Comparison of ENCODE assay signal across 22 cellular contexts in the genomic region with DNA sequence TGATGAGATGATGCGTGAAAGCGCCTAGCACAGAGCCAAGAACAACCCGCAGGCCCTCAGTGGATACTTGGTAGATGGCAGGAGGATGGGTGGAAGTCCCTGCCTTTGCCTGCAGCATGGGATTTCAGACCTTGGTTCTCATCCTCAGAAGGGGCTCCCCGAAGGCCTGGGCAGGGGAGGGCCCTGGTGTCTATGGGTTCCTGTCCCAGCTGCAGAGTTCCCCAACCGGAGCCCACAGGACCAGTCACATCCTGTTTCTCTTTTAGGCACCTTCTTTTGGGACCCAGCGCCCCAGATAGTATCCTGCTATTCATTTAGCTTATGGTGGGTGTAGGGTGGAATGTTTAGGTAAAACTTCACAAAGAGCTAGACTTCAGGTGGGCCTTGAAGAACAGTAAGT. TPM values are rescaled to one million over a fixed set of nuclear protein-coding genes. Genes with fewer than 3 reads are reported as not detected.
DNase-seq lines count a peak whose midpoint lies in the region; ATAC-seq and TF ChIP-seq lines count a peak whose summit lies in the region.
"Had no signal": no experiment of that assay in that cellular context is flagged by ENCODE, and none has a peak within 500 bp of the region (broad histone marks: within the 10 kb centered on the region; RNA-seq: fewer than 3 reads in every experiment).

No MANE protein-coding gene starts in this region.

- H3K27me3 ChIP-seq in right lobe of liver (no peaks in the 10 kb centered on the region), Caco-2 (replicated peaks; ENCODE audit: control insufficient read depth, insufficient read depth, low read length) (no peaks in the 10 kb centered on the region)
- H3K27me3 ChIP-seq: sigmoid colon, tibial artery had no signal

- TF ChIP-seq CTCF in activated CD8-positive, alpha-beta T cell treated with anti-CD3 and anti-CD28 coated beads for 36 hours (IDR thresholded peaks at IDR 0.05) = no peak
- TF ChIP-seq CTCF in right lobe of liver (IDR thresholded peaks at IDR 0.05) = no peak
- TF ChIP-seq CTCF in Caco-2 (IDR thresholded peaks at IDR 0.05; ENCODE audit: insufficient read depth in 1 of 2, low read depth in 1 of 2, low read length in 1 of 2, severe bottlenecking in 1 of 2, unreplicated experiment in 1 of 2) = no peak

- no peaks in the 10 kb centered on the region for H3K9me3 Mint-ChIP-seq in activated CD4-positive, alpha-beta memory T cell treated with anti-CD3 and anti-CD28 coated beads for 36 hours
- peaks cover 2% of the 10 kb centered on the region for H3K9me3 Mint-ChIP-seq in activated CD4-positive, alpha-beta memory T cell treated with anti-CD3 and anti-CD28 coated beads, Interleukin-2, amount 10 ng/mL, durations not matched to agents 7 days and 5 days
- H3K9me3 Mint-ChIP-seq in activated CD8-positive, alpha-beta T cell treated with anti-CD3 and anti-CD28 coated beads for 36 hours = peaks cover 7% of the 10 kb centered on the region
- H3K9me3 Mint-ChIP-seq in stimulated activated naive B cell treated with anti-CD40 and anti-IgM and Interleukin-4, amounts not matched to agents 10 μg/mL and 1 μg/mL and 100 μg/mL, for 72 hours = peaks cover 0 to 4% of the 10 kb centered on the region in 2 donors
- peaks cover 7% of the 10 kb centered on the region for H3K9me3 Mint-ChIP-seq in Caco-2 (ENCODE audit: unreplicated experiment)
- H3K9me3 Mint-ChIP-seq: CD8-positive, alpha-beta memory T cell had no signal

- WGBS in right lobe of liver (ENCODE audit: insufficient coverage, low coverage, low lambda C conversion rate, missing lambda C conversion rate) = 62% methylated on average over 3 of the region's 6 CpGs

- H3K36me3 ChIP-seq in right lobe of liver (no peaks in the 10 kb centered on the region), Caco-2 (ENCODE audit: control insufficient read depth, insufficient read depth, low read length) (no peaks in the 10 kb centered on the region)
- H3K36me3 ChIP-seq: prostate gland, sigmoid colon, tibial artery had no signal

- peak; percentile 27 for DNase-seq in activated CD4-positive, alpha-beta memory T cell treated with anti-CD3 and anti-CD28 coated beads for 36 hours
- DNase-seq in activated CD4-positive, alpha-beta memory T cell treated with anti-CD3 and anti-CD28 coated beads, Interleukin-2, amount 10 ng/mL, durations not matched to agents 7 days and 5 days = no peak
- DNase-seq in activated CD8-positive, alpha-beta T cell treated with anti-CD3 and anti-CD28 coated beads for 36 hours = peak; percentile 27
- peak; percentile 21 for DNase-seq in stimulated activated naive B cell treated with anti-CD40 and anti-IgM and Interleukin-4, amounts not matched to agents 10 μg/mL and 1 μg/mL and 100 μg/mL, for 72 hours
- DNase-seq in right lobe of liver (no peak), Caco-2 (no peak)
- DNase-seq: activated CD4-positive, alpha-beta T cell treated with anti-CD3 and anti-CD28 coated beads, Interleukin-2, amount 50 U/mL, for 1 hour; activated CD8-positive, alpha-beta memory T cell treated with anti-CD3 and anti-CD28 coated beads, Interleukin-2, amount 50 U/mL, for 48 hours; CD8-positive, alpha-beta memory T cell; DMS153; immature natural killer cell; Karpas-422; mesendoderm; NCI-H1436 treated with DMSO at 0.1 percent for 48 hours; sigmoid colon; stimulated activated CD4-positive, alpha-beta T cell treated with anti-CD3 and anti-CD28 coated beads, Interleukin-4, amount 100 ng/mL, for 4 hours; stimulated activated naive CD4-positive, alpha-beta T cell treated with Interleukin-2 at 50 U/mL for 16 hours; tibial artery had no signal

- POLR2A ChIA-PET in activated CD4-positive, alpha-beta memory T cell treated with anti-CD3 and anti-CD28 coated beads for 36 hours (lab: Charles Lee) = no interaction called here
- POLR2A ChIA-PET in activated CD4-positive, alpha-beta memory T cell treated with anti-CD3 and anti-CD28 coated beads, Interleukin-2, amount 10 ng/mL, durations not matched to agents 7 days and 5 days (lab: Charles Lee) = interaction anchor here (1.1 kb wide), 1 partner anchor 56 kb away, joined by 3 read pairs; no protein-coding TSS in a partner anchor
- POLR2A ChIA-PET in activated CD8-positive, alpha-beta T cell treated with anti-CD3 and anti-CD28 coated beads for 36 hours (lab: Charles Lee) = no interaction called here
- POLR2A ChIA-PET in Caco-2 (lab: Charles Lee) = no interaction called here

- H3K4me3 ChIP-seq in right lobe of liver (no peak overlapping the region), Caco-2 (ENCODE audit: low read depth, low read length) (no peak overlapping the region)
- H3K4me3 ChIP-seq: prostate gland, sigmoid colon, tibial artery had no signal

- intact Hi-C loops in activated CD4-positive, alpha-beta memory T cell treated with anti-CD3 and anti-CD28 coated beads for 36 hours (cut with micrococcal nuclease) = no loop called here
- intact Hi-C loops in activated CD8-positive, alpha-beta T cell treated with anti-CD3 and anti-CD28 coated beads for 36 hours (cut with micrococcal nuclease) = no loop called here
- intact Hi-C loops in right lobe of liver (cut with DNase I) = no loop called here
- intact Hi-C loops in Caco-2 (cut with micrococcal nuclease; ENCODE audit: unreplicated experiment) = no loop called here

- CTCF ChIA-PET in activated CD4-positive, alpha-beta memory T cell treated with anti-CD3 and anti-CD28 coated beads for 36 hours (lab: Charles Lee) = no interaction called here
- CTCF ChIA-PET in activated CD4-positive, alpha-beta memory T cell treated with anti-CD3 and anti-CD28 coated beads, Interleukin-2, amount 10 ng/mL, durations not matched to agents 7 days and 5 days (lab: Charles Lee) = no interaction called here
- CTCF ChIA-PET in activated CD8-positive, alpha-beta T cell treated with anti-CD3 and anti-CD28 coated beads for 36 hours (lab: Charles Lee) = no interaction called here
- CTCF ChIA-PET in Caco-2 (lab: Charles Lee) = no interaction called here

- TF ChIP-seq POLR2A in right lobe of liver (IDR thresholded peaks at IDR 0.05) = no peak

- H3K4me3 Mint-ChIP-seq in activated CD4-positive, alpha-beta memory T cell treated with anti-CD3 and anti-CD28 coated beads for 36 hours = no peak overlapping the region
- no peak overlapping the region for H3K4me3 Mint-ChIP-seq in activated CD4-positive, alpha-beta memory T cell treated with anti-CD3 and anti-CD28 coated beads, Interleukin-2, amount 10 ng/mL, durations not matched to agents 7 days and 5 days
- no peak overlapping the region for H3K4me3 Mint-ChIP-seq in activated CD8-positive, alpha-beta T cell treated with anti-CD3 and anti-CD28 coated beads for 36 hours
- peak overlapping the region in 1 of 2 donors; percentile 17 for H3K4me3 Mint-ChIP-seq in stimulated activated naive B cell treated with anti-CD40 and anti-IgM and Interleukin-4, amounts not matched to agents 10 μg/mL and 1 μg/mL and 100 μg/mL, for 72 hours
- no peak overlapping the region for H3K4me3 Mint-ChIP-seq in Caco-2 (ENCODE audit: unreplicated experiment)
- H3K4me3 Mint-ChIP-seq: CD8-positive, alpha-beta memory T cell; immature natural killer cell had no signal

- H3K27ac Mint-ChIP-seq in activated CD4-positive, alpha-beta memory T cell treated with anti-CD3 and anti-CD28 coated beads for 36 hours = no peak overlapping the region
- H3K27ac Mint-ChIP-seq in activated CD4-positive, alpha-beta memory T cell treated with anti-CD3 and anti-CD28 coated beads, Interleukin-2, amount 10 ng/mL, durations not matched to agents 7 days and 5 days = no peak overlapping the region
- no peak overlapping the region for H3K27ac Mint-ChIP-seq in activated CD8-positive, alpha-beta T cell treated with anti-CD3 and anti-CD28 coated beads for 36 hours
- H3K27ac Mint-ChIP-seq in stimulated activated naive B cell treated with anti-CD40 and anti-IgM and Interleukin-4, amounts not matched to agents 10 μg/mL and 1 μg/mL and 100 μg/mL, for 72 hours = peak overlapping the region; percentile 78
- H3K27ac Mint-ChIP-seq in Caco-2 (ENCODE audit: unreplicated experiment) = no peak overlapping the region
- H3K27ac Mint-ChIP-seq: immature natural killer cell had no signal

- H3K36me3 Mint-ChIP-seq in activated CD4-positive, alpha-beta memory T cell treated with anti-CD3 and anti-CD28 coated beads for 36 hours = no peaks in the 10 kb centered on the region
- H3K36me3 Mint-ChIP-seq in activated CD4-positive, alpha-beta memory T cell treated with anti-CD3 and anti-CD28 coated beads, Interleukin-2, amount 10 ng/mL, durations not matched to agents 7 days and 5 days (ENCODE audit: low read depth) = no peaks in the 10 kb centered on the region
- no peaks in the 10 kb centered on the region for H3K36me3 Mint-ChIP-seq in activated CD8-positive, alpha-beta T cell treated with anti-CD3 and anti-CD28 coated beads for 36 hours (ENCODE audit: low read depth)
- no peaks in the 10 kb centered on the region for H3K36me3 Mint-ChIP-seq in stimulated activated naive B cell treated with anti-CD40 and anti-IgM and Interleukin-4, amounts not matched to agents 10 μg/mL and 1 μg/mL and 100 μg/mL, for 72 hours
- H3K36me3 Mint-ChIP-seq in Caco-2 (ENCODE audit: insufficient read depth, unreplicated experiment) = no peaks in the 10 kb centered on the region
- H3K36me3 Mint-ChIP-seq: immature natural killer cell had no signal

- H3K27me3 Mint-ChIP-seq in activated CD4-positive, alpha-beta memory T cell treated with anti-CD3 and anti-CD28 coated beads for 36 hours = no peaks in the 10 kb centered on the region
- no peaks in the 10 kb centered on the region for H3K27me3 Mint-ChIP-seq in activated CD4-positive, alpha-beta memory T cell treated with anti-CD3 and anti-CD28 coated beads, Interleukin-2, amount 10 ng/mL, durations not matched to agents 7 days and 5 days
- no peaks in the 10 kb centered on the region for H3K27me3 Mint-ChIP-seq in activated CD8-positive, alpha-beta T cell treated with anti-CD3 and anti-CD28 coated beads for 36 hours
- peaks cover 0 to 13% of the 10 kb centered on the region in 2 donors for H3K27me3 Mint-ChIP-seq in stimulated activated naive B cell treated with anti-CD40 and anti-IgM and Interleukin-4, amounts not matched to agents 10 μg/mL and 1 μg/mL and 100 μg/mL, for 72 hours
- no peaks in the 10 kb centered on the region for H3K27me3 Mint-ChIP-seq in Caco-2 (ENCODE audit: insufficient read depth, unreplicated experiment)

- H3K9me3 ChIP-seq in right lobe of liver (no peaks in the 10 kb centered on the region), Caco-2 (no peaks in the 10 kb centered on the region)
- H3K9me3 ChIP-seq: prostate gland, tibial artery had no signal

- ATAC-seq in GM21447 (IDR thresholded peaks at IDR 0.05; ENCODE audit: unreplicated experiment) = peak; percentile 49
- ATAC-seq in activated CD8-positive, alpha-beta T cell treated with anti-CD3 and anti-CD28 coated beads for 36 hours = peak; percentile 24
- peak; percentile 71 to 87 for ATAC-seq in stimulated activated naive B cell treated with anti-CD40 and anti-IgM and Interleukin-4, amounts not matched to agents 10 μg/mL and 1 μg/mL and 100 μg/mL, for 72 hours (replicated peaks)
- no peak for ATAC-seq in activated CD4-positive, CD25-positive, alpha-beta regulatory T cell treated with anti-CD3 and anti-CD28 coated beads, Interleukin-2, amount 50 U/mL, for 24 hours
- no peak for ATAC-seq in right lobe of liver
- ATAC-seq: HepG2 had no signal

- H3K27ac ChIP-seq in right lobe of liver = no peak overlapping the region
- H3K27ac ChIP-seq: prostate gland, tibial artery had no signal

- no peaks in the 10 kb centered on the region for H3K4me1 ChIP-seq in right lobe of liver
- no peaks in the 10 kb centered on the region for H3K4me1 ChIP-seq in Caco-2
- H3K4me1 ChIP-seq: prostate gland had no signal

- H3K4me1 Mint-ChIP-seq in activated CD4-positive, alpha-beta memory T cell treated with anti-CD3 and anti-CD28 coated beads for 36 hours (ENCODE audit: low read depth) = peaks cover 3% of the 10 kb centered on the region
- peaks cover 11% of the 10 kb centered on the region for H3K4me1 Mint-ChIP-seq in activated CD4-positive, alpha-beta memory T cell treated with anti-CD3 and anti-CD28 coated beads, Interleukin-2, amount 10 ng/mL, durations not matched to agents 7 days and 5 days
- H3K4me1 Mint-ChIP-seq in activated CD8-positive, alpha-beta T cell treated with anti-CD3 and anti-CD28 coated beads for 36 hours (ENCODE audit: low read depth) = peaks cover 6% of the 10 kb centered on the region
- H3K4me1 Mint-ChIP-seq in stimulated activated naive B cell treated with anti-CD40 and anti-IgM and Interleukin-4, amounts not matched to agents 10 μg/mL and 1 μg/mL and 100 μg/mL, for 72 hours = peaks cover 14 to 18% of the 10 kb centered on the region in 2 donors
- peaks cover 6% of the 10 kb centered on the region for H3K4me1 Mint-ChIP-seq in Caco-2 (ENCODE audit: low read depth, unreplicated experiment)
- H3K4me1 Mint-ChIP-seq: CD8-positive, alpha-beta memory T cell; immature natural killer cell had no signal

- BruUV-seq in Caco-2 (replicated peaks; lab: Mats Ljungman, UMichigan) = no TSS peak

RNA-seq across cellular contexts. Expression of a gene that starts 55.5 kb away (rescaled TPM):
- 100 to 1,000 TPM; 725 to 733 TPM for total RNA-seq in activated CD4-positive, alpha-beta memory T cell treated with anti-CD3 and anti-CD28 coated beads for 36 hours
- 100 to 1,000 TPM; 901 TPM for total RNA-seq in activated CD4-positive, alpha-beta memory T cell treated with anti-CD3 and anti-CD28 coated beads, Interleukin-2, amount 10 ng/mL, durations not matched to agents 7 days and 5 days
- total RNA-seq in activated CD8-positive, alpha-beta T cell treated with anti-CD3 and anti-CD28 coated beads for 36 hours = 100 to 1,000 TPM; 365 to 373 TPM
- 100 to 1,000 TPM; 143 to 207 (median 161) TPM for total RNA-seq in right lobe of liver
- 405 and 437 TPM in 2 replicates for total RNA-seq in Caco-2 (2022)

Comparison
In these comparisons a context has a peak if more than half of its experiments do, and no peak if none do; other contexts are left out.
1. DNase-seq: peak in activated CD4-positive, alpha-beta memory T cell treated with anti-CD3 and anti-CD28 coated beads for 36 hours (single experiment), activated CD8-positive, alpha-beta T cell treated with anti-CD3 and anti-CD28 coated beads for 36 hours (single experiment) and stimulated activated naive B cell treated with anti-CD40 and anti-IgM and Interleukin-4, amounts not matched to agents 10 μg/mL and 1 μg/mL and 100 μg/mL, for 72 hours (single experiment); none in activated CD4-positive, alpha-beta memory T cell treated with anti-CD3 and anti-CD28 coated beads, Interleukin-2, amount 10 ng/mL, durations not matched to agents 7 days and 5 days (single experiment), right lobe of liver (0 of 3) and Caco-2 (0 of 2).
2. ATAC-seq: peak in GM21447 (single experiment), activated CD8-positive, alpha-beta T cell treated with anti-CD3 and anti-CD28 coated beads for 36 hours (single experiment) and stimulated activated naive B cell treated with anti-CD40 and anti-IgM and Interleukin-4, amounts not matched to agents 10 μg/mL and 1 μg/mL and 100 μg/mL, for 72 hours (2 of 2); none in activated CD4-positive, CD25-positive, alpha-beta regulatory T cell treated with anti-CD3 and anti-CD28 coated beads, Interleukin-2, amount 50 U/mL, for 24 hours (0 of 2) and right lobe of liver (0 of 4).